In genomic region chr3:159077860-159078259, GRCh38 we compare ENCODE assay signal across 22 cellular contexts. TPM values are rescaled to one million over a fixed set of nuclear protein-coding genes. Genes with fewer than 3 reads are reported as not detected.
DNase-seq lines count a peak whose midpoint lies in the region; ATAC-seq and TF ChIP-seq lines count a peak whose summit lies in the region.
"Had no signal": no experiment of that assay in that cellular context is flagged by ENCODE, and none has a peak within 500 bp of the region (broad histone marks: within the 10 kb centered on the region; RNA-seq: fewer than 3 reads in every experiment).

No MANE protein-coding gene starts in this region.

- intact Hi-C loops in MCF 10A (cut with micrococcal nuclease) (no loop called here), breast epithelium (cut with DNase I; ENCODE audit: low total_unique reads) (no loop called here)

- TF ChIP-seq POLR2A in breast epithelium (IDR thresholded peaks at IDR 0.05): no peak

- H3K27me3 ChIP-seq in breast epithelium (no peaks in the 10 kb centered on the region), adipocyte (replicated peaks; ENCODE audit: control insufficient read depth, insufficient read depth, low read length) (no peaks in the 10 kb centered on the region)
- H3K27me3 ChIP-seq: adrenal gland, heart left ventricle had no signal

- TF ChIP-seq CTCF in MCF 10A (IDR thresholded peaks at IDR 0.05; ENCODE audit: unreplicated experiment): no peak
- no peak for TF ChIP-seq CTCF in breast epithelium (IDR thresholded peaks at IDR 0.05)
- TF ChIP-seq CTCF in foreskin fibroblast (IDR thresholded peaks at IDR 0.05; ENCODE audit: low read depth, low read length): no peak

- no peak overlapping the region for H3K27ac ChIP-seq in breast epithelium
- H3K27ac ChIP-seq: 22Rv1, adrenal gland, heart left ventricle had no signal

- no peaks in the 10 kb centered on the region for H3K4me1 Mint-ChIP-seq in MCF 10A (ENCODE audit: insufficient read depth, unreplicated experiment)
- H3K4me1 Mint-ChIP-seq: naive thymus-derived CD4-positive, alpha-beta T cell had no signal

- H3K9me3 Mint-ChIP-seq in MCF 10A (ENCODE audit: unreplicated experiment): peaks cover 5% of the 10 kb centered on the region
- H3K9me3 Mint-ChIP-seq: activated T-cell treated with anti-CD3 and anti-CD28 coated beads, Interleukin-2, amount 50 U/mL, for 24 hours; stimulated activated naive CD8-positive, alpha-beta T cell treated with anti-CD3 and anti-CD28 coated beads, Interleukin-15, Interleukin-2, amounts not matched to agents 100 ng/mL and 50 ng/mL, for 24 hours had no signal

- H3K9me3 ChIP-seq in breast epithelium: no peaks in the 10 kb centered on the region
- no peaks in the 10 kb centered on the region for H3K9me3 ChIP-seq in adipocyte (ENCODE audit: control insufficient read depth, low read length)
- H3K9me3 ChIP-seq: adrenal gland, Caco-2, heart left ventricle had no signal

- no peaks in the 10 kb centered on the region for H3K36me3 Mint-ChIP-seq in MCF 10A (ENCODE audit: insufficient read depth, unreplicated experiment)
- H3K36me3 Mint-ChIP-seq: naive thymus-derived CD4-positive, alpha-beta T cell had no signal

- no peaks in the 10 kb centered on the region for H3K36me3 ChIP-seq in breast epithelium
- H3K36me3 ChIP-seq in adipocyte (ENCODE audit: control insufficient read depth, insufficient read depth, low read length, severe bottlenecking): no peaks in the 10 kb centered on the region
- H3K36me3 ChIP-seq: adrenal gland, heart left ventricle had no signal

- H3K9ac ChIP-seq in adipocyte (ENCODE audit: low read length): no peak overlapping the region

- DNase-seq in MCF 10A (ENCODE audit: unreplicated experiment) (peak; percentile 41), breast epithelium (ENCODE audit: low spot score in 2 of 2) (no peak), adipocyte (ENCODE audit: low read depth) (peak; percentile 78), foreskin fibroblast (peak; percentile 75 to 90), cerebellar cortex (ENCODE audit: low spot score) (no peak)
- DNase-seq in stimulated activated CD4-positive, alpha-beta T cell treated with anti-CD3 and anti-CD28 coated beads, Interleukin-4, amount 100 ng/mL, for 4 hours: no peak
- DNase-seq: activated CD4-positive, alpha-beta T cell treated with anti-CD3 and anti-CD28 coated beads, Interleukin-2, amount 50 U/mL, for 1 hour; activated T-cell treated with anti-CD3 and anti-CD28 coated beads, Interleukin-2, amount 50 U/mL, for 24 hours; adrenal gland; Caco-2; effector memory CD4-positive, alpha-beta T cell; H7; heart left ventricle; left cardiac atrium; naive thymus-derived CD4-positive, alpha-beta T cell; NCI-H2029 treated with DMSO at 0.1 percent for 48 hours had no signal

- no TSS peak for BruUV-seq in MCF 10A (replicated peaks; lab: Mats Ljungman, UMichigan)

- no peak overlapping the region for H3K27ac Mint-ChIP-seq in MCF 10A (ENCODE audit: low read depth, unreplicated experiment)
- H3K27ac Mint-ChIP-seq: activated T-cell treated with anti-CD3 and anti-CD28 coated beads, Interleukin-2, amount 50 U/mL, for 24 hours; naive thymus-derived CD4-positive, alpha-beta T cell; stimulated activated naive CD8-positive, alpha-beta T cell treated with anti-CD3 and anti-CD28 coated beads, Interleukin-15, Interleukin-2, amounts not matched to agents 100 ng/mL and 50 ng/mL, for 24 hours had no signal

- ATAC-seq in GM19324 (IDR thresholded peaks at IDR 0.05; ENCODE audit: low FRiP score, unreplicated experiment): no peak
- ATAC-seq in HG03175 (IDR thresholded peaks at IDR 0.05; ENCODE audit: unreplicated experiment): no peak
- ATAC-seq: heart left ventricle; left cardiac atrium; naive thymus-derived CD4-positive, alpha-beta T cell; Right ventricle myocardium inferior had no signal

- no peak overlapping the region for H3K4me3 ChIP-seq in breast epithelium
- H3K4me3 ChIP-seq in adipocyte (ENCODE audit: low read length): no peak overlapping the region
- no peak overlapping the region for H3K4me3 ChIP-seq in foreskin fibroblast (ENCODE audit: low read depth in 1 of 2, low read length in 2 of 2)
- H3K4me3 ChIP-seq: adrenal gland, heart left ventricle had no signal

- POLR2A ChIA-PET in MCF 10A (lab: Yijun Ruan, JAX): no interaction called here

- H3K4me1 ChIP-seq in breast epithelium (no peaks in the 10 kb centered on the region), adipocyte (ENCODE audit: control insufficient read depth, insufficient read depth, low read length) (peaks cover 22% of the 10 kb centered on the region)
- H3K4me1 ChIP-seq: adrenal gland, Caco-2, heart left ventricle had no signal

- CTCF ChIA-PET in MCF 10A (lab: Yijun Ruan, JAX): no interaction called here

- H3K4me3 Mint-ChIP-seq in MCF 10A (ENCODE audit: unreplicated experiment): no peak overlapping the region
- H3K4me3 Mint-ChIP-seq: activated T-cell treated with anti-CD3 and anti-CD28 coated beads, Interleukin-2, amount 50 U/mL, for 24 hours; naive thymus-derived CD4-positive, alpha-beta T cell; stimulated activated naive CD8-positive, alpha-beta T cell treated with anti-CD3 and anti-CD28 coated beads, Interleukin-15, Interleukin-2, amounts not matched to agents 100 ng/mL and 50 ng/mL, for 24 hours had no signal

- H3K27me3 Mint-ChIP-seq in MCF 10A (ENCODE audit: insufficient read depth, unreplicated experiment): peaks cover 16% of the 10 kb centered on the region
- H3K27me3 Mint-ChIP-seq: activated T-cell treated with anti-CD3 and anti-CD28 coated beads, Interleukin-2, amount 50 U/mL, for 24 hours; stimulated activated naive CD8-positive, alpha-beta T cell treated with anti-CD3 and anti-CD28 coated beads, Interleukin-15, Interleukin-2, amounts not matched to agents 100 ng/mL and 50 ng/mL, for 24 hours had no signal

RNA-seq across cellular contexts. Expression of gene IQCJ, which starts 8.7 kb away (rescaled TPM):
- total RNA-seq in MCF 10A (2022): not detected in 2 replicates
- 1 to 10 TPM in 2 of 3 donors, not detected in 1; 1.0 to 1.3 TPM for total RNA-seq in breast epithelium
- total RNA-seq: Caco-2; H7; naive thymus-derived CD4-positive, alpha-beta T cell; pulmonary artery endothelial cell had no signal

Comparison
In these comparisons a context has a peak if more than half of its experiments do, and no peak if none do; other contexts are left out.
1. DNase-seq: peak in MCF 10A (single experiment), adipocyte (single experiment) and foreskin fibroblast (2 of 2); none in breast epithelium (0 of 2), stimulated activated CD4-positive, alpha-beta T cell treated with anti-CD3 and anti-CD28 coated beads, Interleukin-4, amount 100 ng/mL, for 4 hours (0 of 2) and cerebellar cortex (single experiment).